Comparison of ENCODE assay signal across 32 cellular contexts in the genomic region with DNA sequence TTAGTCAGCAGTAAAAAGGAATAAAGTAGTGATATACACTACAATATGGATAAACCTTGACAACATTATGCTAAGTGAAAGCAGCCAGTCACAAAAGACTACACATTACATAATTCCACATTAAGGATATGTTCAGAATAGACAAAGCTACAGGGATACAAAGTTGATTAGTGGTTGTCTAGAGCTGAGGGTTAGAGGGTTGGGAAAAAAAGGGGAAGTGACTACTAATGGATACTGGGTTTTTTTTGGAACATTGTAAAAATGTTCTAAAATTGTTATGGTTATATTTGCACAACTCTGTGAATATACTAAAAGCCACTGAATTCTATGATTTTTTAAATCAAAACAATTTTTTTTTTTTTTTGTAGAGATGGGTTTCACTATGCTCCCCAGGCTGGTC. TPM values are rescaled to one million over a fixed set of nuclear protein-coding genes. Genes with fewer than 3 reads are reported as not detected.
"Had no signal": no experiment of that assay in that cellular context is flagged by ENCODE, and none has a peak within 500 bp of the region (broad histone marks: within the 10 kb centered on the region; RNA-seq: fewer than 3 reads in every experiment).

No MANE protein-coding gene starts in this region.

- FAIRE-seq: endothelial cell of umbilical vein, kidney had no signal

- H3K4me2 ChIP-seq: hepatocyte had no signal

- DNase-seq: dermis blood vessel endothelial cell; effector memory CD4-positive, alpha-beta T cell; foreskin keratinocyte; heart left ventricle; kidney; natural killer cell; occipital lobe; ovary; posterior cingulate gyrus; psoas muscle; right cardiac atrium; sigmoid colon; stimulated activated CD4-positive, alpha-beta T cell treated with anti-CD3 and anti-CD28 coated beads, Interleukin-2, amount 100 ng/mL, for 24 hours; stimulated activated CD4-positive, alpha-beta T cell treated with anti-CD3 and anti-CD28 coated beads, Interleukin-4, amount 100 ng/mL, for 24 hours; stimulated activated naive CD4-positive, alpha-beta T cell treated with Interleukin-2 at 50 U/mL for 16 hours; stomach; tibial artery had no signal

- H3K36me3 ChIP-seq: esophagus muscularis mucosa, gastroesophageal sphincter, heart left ventricle, ovary, sigmoid colon, stomach, tibial artery had no signal

- H3K4me3 ChIP-seq: esophagus muscularis mucosa, gastroesophageal sphincter, heart left ventricle, hepatocyte, lung, ovary, psoas muscle, sigmoid colon, stomach, testis, tibial artery had no signal

- ATAC-seq: foreskin keratinocyte; gastroesophageal sphincter; heart left ventricle; left lobe of liver; natural killer cell; psoas muscle; right cardiac atrium; stimulated activated effector memory CD8-positive, alpha-beta T cell treated with anti-CD3 and anti-CD28 coated beads, Interleukin-12 subunit alpha, Interleukin-12 subunit beta, amount 100 ng/mL, for 72 hours had no signal

- H3K79me2 ChIP-seq: hepatocyte had no signal

- H3K4me1 ChIP-seq: esophagus muscularis mucosa, foreskin keratinocyte, psoas muscle, sigmoid colon, tibial artery had no signal

- H3K9me3 ChIP-seq: esophagus muscularis mucosa, gastroesophageal sphincter, heart left ventricle, ovary, psoas muscle, sigmoid colon, stomach, testis, tibial artery had no signal

- H2AFZ ChIP-seq: hepatocyte had no signal

- H3K27ac ChIP-seq: esophagus muscularis mucosa, foreskin keratinocyte, gastroesophageal sphincter, heart left ventricle, hepatocyte, ovary, psoas muscle, sigmoid colon, stomach, tibial artery had no signal

- H3K27me3 ChIP-seq: esophagus muscularis mucosa, foreskin keratinocyte, gastroesophageal sphincter, heart left ventricle, hepatocyte, ovary, sigmoid colon, stomach, testis had no signal

RNA-seq across cellular contexts. Expression of a gene that starts 29.2 kb away (rescaled TPM):
- total RNA-seq: dermis blood vessel endothelial cell, endothelial cell of umbilical vein, epithelial cell of proximal tubule, fibroblast of lung, foreskin keratinocyte, gastroesophageal sphincter, hepatocyte, left lobe of liver, mononuclear cell, natural killer cell, renal cortical epithelial cell, subcutaneous adipose tissue had no signal
- polyA plus RNA-seq: endothelial cell of umbilical vein, fibroblast of lung, foreskin keratinocyte, hepatocyte, urinary bladder had no signal

RNA-seq across cellular contexts. Expression of a gene that starts 56.6 kb away (rescaled TPM):
- total RNA-seq: dermis blood vessel endothelial cell, endothelial cell of umbilical vein, epithelial cell of proximal tubule, fibroblast of lung, foreskin keratinocyte, gastroesophageal sphincter, hepatocyte, left lobe of liver, mononuclear cell, natural killer cell, occipital lobe, renal cortical epithelial cell, sigmoid colon, subcutaneous adipose tissue had no signal
- polyA plus RNA-seq: endothelial cell of umbilical vein, fibroblast of lung, foreskin keratinocyte, neural cell, urinary bladder had no signal
